Comparison of ENCODE assay signal across 8 cellular contexts in the genomic region with DNA sequence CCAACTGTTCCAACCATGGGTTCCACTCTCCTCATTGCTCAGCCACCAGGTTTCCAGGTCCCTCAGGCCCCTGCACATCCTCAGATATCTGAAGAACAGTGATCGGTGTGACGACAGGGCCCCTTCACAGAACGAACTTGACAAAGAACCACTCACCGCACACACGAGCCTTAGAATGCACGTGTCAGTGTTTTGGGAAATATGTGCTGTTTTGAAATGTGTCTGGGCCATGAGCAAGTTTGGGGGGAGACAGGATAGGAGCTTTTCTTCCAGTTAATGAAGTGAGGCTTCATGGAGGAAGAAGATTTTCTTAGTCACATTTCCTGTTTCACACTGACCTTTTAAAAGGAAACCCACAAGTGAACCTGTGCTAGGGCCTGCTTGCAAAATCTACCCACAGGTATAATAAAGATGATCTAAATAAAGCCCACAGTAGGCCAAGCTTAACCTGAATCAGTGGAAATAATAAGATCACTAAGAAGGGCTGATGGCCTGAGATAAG. TPM values are rescaled to one million over a fixed set of nuclear protein-coding genes. Genes with fewer than 3 reads are reported as not detected.
DNase-seq lines count a peak whose midpoint lies in the region; ATAC-seq and TF ChIP-seq lines count a peak whose summit lies in the region.

No MANE protein-coding gene starts in this region.

- no peaks in the 10 kb centered on the region for H3K27me3 ChIP-seq in esophagus muscularis mucosa

- no peak overlapping the region for H3K4me3 Mint-ChIP-seq in mesothelial cell of epicardium

- in situ Hi-C loops in GM13977 (cut with MboI; ENCODE audit: low pct_unique_long_range_greater_than_20kb, low sequenced_read_pairs, unreplicated experiment) = no loop called here

- no peaks in the 10 kb centered on the region for H3K9me3 ChIP-seq in esophagus muscularis mucosa

- no peak for TF ChIP-seq CTCF in GM13977 (IDR thresholded peaks at IDR 0.05; ENCODE audit: extremely low read depth, insufficient read depth, missing control alignments)
- TF ChIP-seq CTCF in mesothelial cell of epicardium (IDR thresholded peaks at IDR 0.05; ENCODE audit: unreplicated experiment) = no peak
- no peak for TF ChIP-seq CTCF in esophagus muscularis mucosa (IDR thresholded peaks at IDR 0.05)

- H3K4me1 ChIP-seq in esophagus muscularis mucosa = peaks cover 38 to 68% (median 62%) of the 10 kb centered on the region in 4 donors

- no peak overlapping the region for H3K4me3 ChIP-seq in esophagus muscularis mucosa

- H3K27ac ChIP-seq in esophagus muscularis mucosa (replicated peaks in 1 of 4) = no peak overlapping the region

- intact Hi-C loops in esophagus muscularis mucosa (cut with DNase I) = no loop called here

- no peak for TF ChIP-seq EP300 in esophagus muscularis mucosa (IDR thresholded peaks at IDR 0.05)

- H3K27ac Mint-ChIP-seq in mesothelial cell of epicardium = peak overlapping the region; percentile 61

- no peak for TF ChIP-seq POLR2A in esophagus muscularis mucosa (IDR thresholded peaks at IDR 0.05; ENCODE audit: low read depth)

- H3K4me1 Mint-ChIP-seq in mesothelial cell of epicardium = peaks cover 58% of the 10 kb centered on the region

- no peaks in the 10 kb centered on the region for H3K9me3 Mint-ChIP-seq in mesothelial cell of epicardium

- ATAC-seq in HG03378 (IDR thresholded peaks at IDR 0.05; ENCODE audit: unreplicated experiment) = peak; percentile 66

- no peaks in the 10 kb centered on the region for H3K36me3 Mint-ChIP-seq in mesothelial cell of epicardium

- DNase-seq in GM13977 (ENCODE audit: low spot score) (peak; percentile 54), mesothelial cell of epicardium (ENCODE audit: low spot score in 2 of 2, unreplicated experiment in 2 of 2) (no peak), esophagus muscularis mucosa (ENCODE audit: extremely low spot score) (no peak), NCI-H446 treated with DMSO at 0.1 percent for 48 hours (lab: John Stamatoyannopoulos, UW) (no peak), dedifferentiated amniotic fluid mesenchymal stem cell (ENCODE audit: extremely low spot score) (no peak), NCI-H2227 (lab: John Stamatoyannopoulos, UW; ENCODE audit: unreplicated experiment) (no peak)
- DNase-seq in activated CD8-positive, alpha-beta memory T cell treated with anti-CD3 and anti-CD28 coated beads for 24 hours = peak; percentile 80

- H3K36me3 ChIP-seq in esophagus muscularis mucosa = no peaks in the 10 kb centered on the region

- H3K27me3 Mint-ChIP-seq in mesothelial cell of epicardium (ENCODE audit: low read depth) = no peaks in the 10 kb centered on the region

- 78% methylated on average over 6 of the region's 6 CpGs for WGBS in esophagus muscularis mucosa

RNA-seq across cellular contexts. Expression of a gene that starts 58.6 kb away (rescaled TPM):
- total RNA-seq in mesothelial cell of epicardium (377 to 390 TPM (median 382 TPM) in 3 replicates), esophagus muscularis mucosa (100 to 1,000 TPM; 191 to 704 (median 444) TPM)

Comparison
In these comparisons a context has a peak if more than half of its experiments do, and no peak if none do; other contexts are left out.
1. DNase-seq: peak in GM13977 (single experiment) and activated CD8-positive, alpha-beta memory T cell treated with anti-CD3 and anti-CD28 coated beads for 24 hours (single experiment); none in mesothelial cell of epicardium (0 of 2), esophagus muscularis mucosa (single experiment), NCI-H446 treated with DMSO at 0.1 percent for 48 hours (single experiment), dedifferentiated amniotic fluid mesenchymal stem cell (single experiment) and NCI-H2227 (single experiment).